In the genomic region with DNA sequence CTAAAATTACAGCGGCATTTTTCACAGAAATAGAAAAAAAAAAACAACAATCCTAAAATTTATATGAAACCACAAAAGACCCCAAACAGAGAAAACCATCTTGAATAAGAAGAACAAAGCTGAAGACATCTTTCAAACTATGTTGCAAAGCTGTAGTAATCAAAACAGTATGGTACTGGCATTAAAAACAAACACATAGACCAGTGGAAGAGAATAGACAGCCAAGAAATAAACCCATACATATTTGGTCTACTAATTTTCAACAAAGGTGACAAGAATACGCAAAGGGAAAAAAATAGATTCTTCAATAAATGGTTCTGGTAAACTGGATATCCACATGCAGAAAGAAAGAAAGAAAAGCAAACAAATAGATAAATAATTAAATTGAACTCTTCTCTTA, we compare ENCODE assay signal across 35 cellular contexts.
"Had no signal": no experiment of that assay in that cellular context is flagged by ENCODE, and none has a peak within 500 bp of the region (broad histone marks: within the 10 kb centered on the region; RNA-seq: fewer than 3 reads in every experiment).

No MANE protein-coding gene starts in this region.

- H3K27me3 ChIP-seq: MG63 had no signal

- H3K4me3 ChIP-seq: MG63 had no signal

- H3K36me3 ChIP-seq: MG63 had no signal

- DNase-seq: Karpas-422, Kasumi-1, MG63, MM.1S, MV-4-11, NCI-H1048, NCI-H1092, NCI-H1092 treated with DMSO at 0.1 percent for 48 hours, NCI-H1105, NCI-H1105 treated with DMSO at 0.1 percent for 48 hours, NCI-H1417, NCI-H1417 treated with DMSO at 0.1 percent for 48 hours, NCI-H1436, NCI-H1436 treated with DMSO at 0.1 percent for 48 hours, NCI-H146, NCI-H1694, NCI-H1694 treated with DMSO at 0.1 percent for 48 hours, NCI-H187, NCI-H187 treated with DMSO at 0.1 percent for 48 hours, NCI-H1930, NCI-H2029, NCI-H2029 treated with DMSO at 0.1 percent for 48 hours, NCI-H2081, NCI-H2081 treated with DMSO at 0.1 percent for 48 hours, NCI-H2107, NCI-H2171, NCI-H2171 treated with DMSO at 0.1 percent for 48 hours, NCI-H2227 treated with DMSO at 0.1 percent for 48 hours, NCI-H226, NCI-H345, NCI-H446, NCI-H446 treated with DMSO at 0.1 percent for 48 hours, NCI-H510A, NCI-H510A treated with DMSO at 0.1 percent for 48 hours, NCI-H524 had no signal
